Comparison of ENCODE assay signal across 8 cellular contexts in genomic region chr11:85854557-85855340, GRCh38. TPM values are rescaled to one million over a fixed set of nuclear protein-coding genes. Genes with fewer than 3 reads are reported as not detected.
DNase-seq lines count a peak whose midpoint lies in the region; ATAC-seq, FAIRE-seq and TF ChIP-seq lines count a peak whose summit lies in the region.

No MANE protein-coding gene starts in this region.

- H3K9me3 ChIP-seq in prostate gland = no peaks in the 10 kb centered on the region

- WGBS in prostate gland = 0% methylated on average over 48 of the region's 62 CpGs

- no peaks in the 10 kb centered on the region for H3K4me1 ChIP-seq in prostate gland (replicated peaks)

- ATAC-seq in HG02852 (IDR thresholded peaks at IDR 0.05; ENCODE audit: unreplicated experiment) (peak; percentile 99), left ventricle myocardium superior (peak; percentile 99)

- H3K27me3 ChIP-seq in prostate gland (replicated peaks; ENCODE audit: insufficient read depth) = no peaks in the 10 kb centered on the region

- H3K36me3 ChIP-seq in prostate gland = no peaks in the 10 kb centered on the region

- H3K27ac ChIP-seq in prostate gland = peak overlapping the region; percentile 70 to 88

- intact Hi-C loops in left ventricle myocardium superior (cut with micrococcal nuclease) (loop anchor here (10.0 kb wide), 1 partner anchor 360 kb away; no protein-coding TSS in a partner anchor), prostate gland (cut with DNase I) (loop anchor here (1.0 to 10.0 kb wide), 6 partner anchors 90 to 960 kb away; partner anchors contain the start of gene CCDC89)

- in situ Hi-C loops in GM13976 (cut with MboI; ENCODE audit: low sequenced_read_pairs, unreplicated experiment) = loop anchor here (25.0 kb wide), 1 partner anchor 958 kb away; the partner anchor contains the start of gene PRSS23

- DNase-seq in GM13976 (ENCODE audit: low spot score) (peak; percentile 95), NCI-H1436 (lab: John Stamatoyannopoulos, UW) (peak; percentile 80), SW480 (ENCODE audit: low spot score) (peak; percentile 89), amniotic epithelial cell (ENCODE audit: low read depth) (peak; percentile 87), left ventricle myocardium superior (peak; percentile 95), prostate gland (ENCODE audit: low spot score) (peak; percentile 86), urothelium cell line (ENCODE audit: low spot score) (peak; percentile 93)

- TF ChIP-seq POLR2A in prostate gland (IDR thresholded peaks at IDR 0.05) = no peak

- peak; percentile 94 for TF ChIP-seq CTCF in GM13976 (IDR thresholded peaks at IDR 0.05; ENCODE audit: borderline replicate concordance, control extremely low read depth, extremely low read depth, insufficient read depth, missing control alignments)
- TF ChIP-seq CTCF in prostate gland (IDR thresholded peaks at IDR 0.05) = peak; percentile 95 to 99 (median 96)

- peak; percentile 59 for FAIRE-seq in urothelium cell line (lab: Jason Lieb, UNC)

- peak overlapping the region; percentile 37 for H3K4me3 ChIP-seq in prostate gland

RNA-seq across cellular contexts. Expression of gene CCDC83, which starts 0.4 kb away (rescaled TPM):
- total RNA-seq in left ventricle myocardium superior (not detected), prostate gland (10 to 100 TPM in 1 of 2 donors, not detected in 1; 12.5 TPM)

RNA-seq across cellular contexts. Expression of gene SYTL2, which starts 43.8 kb away (rescaled TPM):
- 2.8 TPM for total RNA-seq in left ventricle myocardium superior
- 100 to 1,000 TPM in 1 of 2 donors, 10 to 100 TPM in 1; 52.2 to 105 TPM for total RNA-seq in prostate gland

Comparison
In these comparisons a context has a peak if more than half of its experiments do, and no peak if none do; other contexts are left out.
1. Peak in every context shown above with its lines: DNase-seq, ATAC-seq, H3K4me3 ChIP-seq and H3K27ac ChIP-seq.
2. RNA of gene SYTL2, which starts 43.8 kb away (total RNA-seq): 52.2 to 105 TPM in prostate gland; 2.8 TPM in left ventricle myocardium superior (single experiment); every median in the first group is over 10 times any median in the second.